ENCODE assay signal across 10 cellular contexts in genomic region chr1:198121058-198121829, GRCh38. TPM values are rescaled to one million over a fixed set of nuclear protein-coding genes. Genes with fewer than 3 reads are reported as not detected.
DNase-seq lines count a peak whose midpoint lies in the region; ATAC-seq, FAIRE-seq and TF ChIP-seq lines count a peak whose summit lies in the region.
"Had no signal": no experiment of that assay in that cellular context is flagged by ENCODE, and none has a peak within 500 bp of the region (broad histone marks: within the 10 kb centered on the region; RNA-seq: fewer than 3 reads in every experiment).

No MANE protein-coding gene starts in this region.

- H3K36me3 ChIP-seq in osteoblast (ENCODE audit: insufficient read depth, low read length) = no peaks in the 10 kb centered on the region

- peak; percentile 58 for ATAC-seq in effector memory CD8-positive, alpha-beta T cell (replicated peaks)
- ATAC-seq: left colon had no signal

- H3K27ac ChIP-seq in osteoblast (ENCODE audit: low read depth, low read length) = peak overlapping the region; percentile 89

- no peaks in the 10 kb centered on the region for H3K9me3 ChIP-seq in osteoblast (ENCODE audit: low read depth, low read length)

- no peak for TF ChIP-seq CTCF in osteoblast (IDR thresholded peaks at IDR 0.05; ENCODE audit: extremely low read depth, low read depth, low read length)

- H4K20me1 ChIP-seq in osteoblast (ENCODE audit: insufficient read depth, low read length) = no peaks in the 10 kb centered on the region

- H2AFZ ChIP-seq in osteoblast (ENCODE audit: low read length) = peak overlapping the region; percentile 33

- H3K4me1 Mint-ChIP-seq in effector memory CD8-positive, alpha-beta T cell (ENCODE audit: low read depth in 2 of 2) = no peaks in the 10 kb centered on the region
- H3K4me1 Mint-ChIP-seq: endodermal cell had no signal

- no peaks in the 10 kb centered on the region for H3K27me3 ChIP-seq in osteoblast (ENCODE audit: insufficient read depth, low read length)

- no peak overlapping the region for H3K27ac Mint-ChIP-seq in effector memory CD8-positive, alpha-beta T cell
- H3K27ac Mint-ChIP-seq: endodermal cell had no signal

- H3K9me3 Mint-ChIP-seq in effector memory CD8-positive, alpha-beta T cell = no peaks in the 10 kb centered on the region
- H3K9me3 Mint-ChIP-seq: endodermal cell had no signal

- H3K4me1 ChIP-seq in osteoblast (ENCODE audit: insufficient read depth, low read length) = peaks cover 98% of the 10 kb centered on the region

- H3K4me3 ChIP-seq in osteoblast (ENCODE audit: insufficient read depth, low read length) = no peak overlapping the region

- FAIRE-seq in GM12891 (lab: Jason Lieb, UNC) = no peak

- H3K79me2 ChIP-seq in osteoblast (ENCODE audit: insufficient read depth, low read length) = no peaks in the 10 kb centered on the region

- TF ChIP-seq POLR2A in GM12891 (IDR thresholded peaks at IDR 0.05; ENCODE audit: low read depth, low read length) = no peak

- DNase-seq in GM03348 (ENCODE audit: low spot score) (peak; percentile 79), NCI-H69 (lab: John Stamatoyannopoulos, UW) (peak; percentile 25), osteoblast (ENCODE audit: insufficient read length, low spot score, missing footprints) (no peak), NCI-H526 treated with DMSO at 0.1 percent for 48 hours (lab: John Stamatoyannopoulos, UW) (no peak), NCI-H146 (lab: John Stamatoyannopoulos, UW) (no peak), GM12891 (ENCODE audit: insufficient read length, low spot score) (no peak)
- peak in 1 of 3 experiments; percentile 21 for DNase-seq in effector memory CD8-positive, alpha-beta T cell
- DNase-seq: endodermal cell, left colon, NCI-H2107 had no signal

- H3K27me3 Mint-ChIP-seq in effector memory CD8-positive, alpha-beta T cell = no peaks in the 10 kb centered on the region

- H3K36me3 Mint-ChIP-seq in effector memory CD8-positive, alpha-beta T cell (ENCODE audit: insufficient read depth) = no peaks in the 10 kb centered on the region

- H3K4me2 ChIP-seq in osteoblast (ENCODE audit: insufficient read depth, low read length) = peak overlapping the region; percentile 9

- no peak overlapping the region for H3K4me3 Mint-ChIP-seq in effector memory CD8-positive, alpha-beta T cell
- H3K4me3 Mint-ChIP-seq: endodermal cell had no signal

TF ChIP-seq in GM12891, 5 proteins besides CTCF, POLR2A, EP300 and RAD21:
- TF ChIP-seq POU2F2 (IDR thresholded peaks at IDR 0.05; ENCODE audit: low read depth, low read length) = no peak
- no peak for TF ChIP-seq POLR2AphosphoS5 (IDR thresholded peaks at IDR 0.05; ENCODE audit: low read depth, low read length)
- no peak for TF ChIP-seq TAF1 (IDR thresholded peaks at IDR 0.05; ENCODE audit: low read depth, low read length)
- no peak for TF ChIP-seq PAX5 (IDR thresholded peaks at IDR 0.05; ENCODE audit: insufficient read depth, low read length, severe bottlenecking)
- TF ChIP-seq SPI1 (IDR thresholded peaks at IDR 0.05; ENCODE audit: low read depth, low read length) = no peak

RNA-seq across cellular contexts. Expression of gene NEK7, which starts 35.6 kb away (rescaled TPM):
- 376 and 377 TPM in 2 replicates for total RNA-seq in osteoblast
- 9.0 TPM for polyA plus RNA-seq in GM12891 (2012; ENCODE audit: low read depth, missing spikeins)

Comparison
In these comparisons a context has a peak if more than half of its experiments do, and no peak if none do; other contexts are left out.
1. DNase-seq: peak in GM03348 (single experiment) and NCI-H69 (single experiment); none in osteoblast (single experiment), NCI-H526 treated with DMSO at 0.1 percent for 48 hours (single experiment), NCI-H146 (single experiment) and GM12891 (single experiment).